8 cellular contexts compared by ENCODE assay signal in genomic region chr14:58166005-58166983, GRCh38.
A peak's percentile ranks its signal among the peaks of the same experiment; 100 is the strongest.
DNase-seq lines count a peak whose midpoint lies in the region; ATAC-seq and TF ChIP-seq lines count a peak whose summit lies in the region.

No MANE protein-coding gene starts in this region.

- DNase-seq in DMS153 (lab: John Stamatoyannopoulos, UW) = peak; percentile 57
- DNase-seq in NCI-H345 (lab: John Stamatoyannopoulos, UW) = peak; percentile 75
- peak; percentile 32 to 61 (median 42) for DNase-seq in activated CD4-positive, CD25-positive, alpha-beta regulatory T cell (lab: John Stamatoyannopoulos, UW)
- DNase-seq in cardiac fibroblast (ENCODE audit: low read depth in 2 of 2) = peak; percentile 85 to 86
- DNase-seq in kidney glomerular epithelial cell (lab: John Stamatoyannopoulos, UW) = peak; percentile 73
- DNase-seq in stimulated activated CD4-positive, alpha-beta T cell treated with anti-CD3 and anti-CD28 coated beads, Interleukin-2, amount 100 ng/mL, for 4 hours (ENCODE audit: low read depth) = peak; percentile 60

- TF ChIP-seq CTCF in cardiac fibroblast (IDR thresholded peaks at IDR 0.05; ENCODE audit: low read depth, low read length) = peak; percentile 91

- ATAC-seq in HG02610 (IDR thresholded peaks at IDR 0.05; ENCODE audit: unreplicated experiment) (peak; percentile 66), GM21423 (IDR thresholded peaks at IDR 0.05; ENCODE audit: unreplicated experiment) (no peak)

- H3K4me3 ChIP-seq in cardiac fibroblast (replicated peaks in 1 of 2; ENCODE audit: low read depth in 2 of 2, low read length in 2 of 2) = no peak overlapping the region
